1 cellular context compared by ENCODE assay signal in the genomic region with DNA sequence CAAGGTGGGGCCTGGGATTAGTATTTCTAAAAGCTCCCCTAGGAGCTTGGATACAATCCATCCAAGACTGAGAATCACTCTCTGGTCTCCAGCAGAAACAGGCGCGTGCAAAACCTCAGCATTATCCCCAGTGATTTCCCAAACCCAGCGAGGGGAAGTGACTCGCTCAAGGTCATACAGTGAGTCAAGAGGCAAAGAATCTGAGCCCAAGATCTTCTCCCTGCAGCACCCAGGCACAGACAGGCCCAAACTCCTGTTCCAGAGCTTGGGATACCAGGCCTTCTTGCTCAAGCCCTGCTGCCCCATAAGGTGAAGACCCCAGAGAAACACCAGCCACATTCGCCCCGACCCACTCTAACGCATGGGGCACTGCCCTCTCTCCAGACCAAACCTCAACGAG.
TF ChIP-seq lines count a peak whose summit lies in the region.

No MANE protein-coding gene starts in this region.

TF ChIP-seq in IMR-90, 13 proteins besides CTCF, POLR2A, EP300 and RAD21 (continued from another document):
- TF ChIP-seq, protein P1, sequence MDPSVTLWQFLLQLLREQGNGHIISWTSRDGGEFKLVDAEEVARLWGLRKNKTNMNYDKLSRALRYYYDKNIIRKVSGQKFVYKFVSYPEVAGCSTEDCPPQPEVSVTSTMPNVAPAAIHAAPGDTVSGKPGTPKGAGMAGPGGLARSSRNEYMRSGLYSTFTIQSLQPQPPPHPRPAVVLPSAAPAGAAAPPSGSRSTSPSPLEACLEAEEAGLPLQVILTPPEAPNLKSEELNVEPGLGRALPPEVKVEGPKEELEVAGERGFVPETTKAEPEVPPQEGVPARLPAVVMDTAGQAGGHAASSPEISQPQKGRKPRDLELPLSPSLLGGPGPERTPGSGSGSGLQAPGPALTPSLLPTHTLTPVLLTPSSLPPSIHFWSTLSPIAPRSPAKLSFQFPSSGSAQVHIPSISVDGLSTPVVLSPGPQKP (IDR thresholded peaks at IDR 0.05; ENCODE audit: borderline replicate concordance, low read depth, low read length), result no peak
- TF ChIP-seq RCOR1 (IDR thresholded peaks at IDR 0.05; ENCODE audit: insufficient replicate concordance, low read length) (no peak), CEBPB (IDR thresholded peaks at IDR 0.05; ENCODE audit: low read depth, low read length) (peak; percentile 89), SMC3 (IDR thresholded peaks at IDR 0.05; ENCODE audit: low read depth, low read length) (no peak), CHD1 (IDR thresholded peaks at IDR 0.05; ENCODE audit: low read depth, low read length) (no peak)
